Comparison of ENCODE assay signal across 1 cellular context in genomic region chr11:112961146-112961668, GRCh38.
TF ChIP-seq lines count a peak whose summit lies in the region.

Gene NCAM1 (plus strand): TSS chr11:112961420.

TF ChIP-seq in HEK293, 187 proteins besides CTCF, POLR2A, EP300 and RAD21 (continued from another document and continues in another):
- TF ChIP-seq ZNF18 (tag by site-specific recombination; IDR thresholded peaks at IDR 0.05): peak; percentile 93
- TF ChIP-seq ZNF513 (tag by site-specific recombination; IDR thresholded peaks at IDR 0.05): peak; percentile 32; the same call in 1 of the 2 replicates
- peak; percentile 72 for TF ChIP-seq ZNF394 (tag by site-specific recombination; IDR thresholded peaks at IDR 0.05; ENCODE audit: borderline replicate concordance)
- peak; percentile 20; the same call in 1 of the 2 replicates for TF ChIP-seq ZNF654 (tag by site-specific recombination; IDR thresholded peaks at IDR 0.05; ENCODE audit: low read depth)
- TF ChIP-seq ZNF521 (tag by site-specific recombination; IDR thresholded peaks at IDR 0.05): no peak
- TF ChIP-seq ZNF26 (tag by site-specific recombination; IDR thresholded peaks at IDR 0.05): no peak
- no peak for TF ChIP-seq ZNF560 (tag by site-specific recombination; IDR thresholded peaks at IDR 0.05; ENCODE audit: borderline replicate concordance)
- TF ChIP-seq PRDM6 (tag by site-specific recombination; IDR thresholded peaks at IDR 0.05): peak; percentile 46; the same call in 1 of the 2 replicates
- TF ChIP-seq HIC1 (tag by site-specific recombination; IDR thresholded peaks at IDR 0.05): 0 out of 2 replicates have a peak, but pooled peaks have one; percentile 41
- TF ChIP-seq ZNF530 (tag by site-specific recombination; IDR thresholded peaks at IDR 0.05; ENCODE audit: low read depth): no peak
- peak; percentile 79 for TF ChIP-seq ZBTB44 (tag by site-specific recombination; IDR thresholded peaks at IDR 0.05)
- peak; percentile 95 for TF ChIP-seq ZSCAN30 (tag by site-specific recombination; IDR thresholded peaks at IDR 0.05)
- no peak for TF ChIP-seq ZNF777 (tag by site-specific recombination; IDR thresholded peaks at IDR 0.05; ENCODE audit: borderline replicate concordance)
- peak; percentile 97 for TF ChIP-seq KLF9 (tag by site-specific recombination; IDR thresholded peaks at IDR 0.05; ENCODE audit: low read depth)
- 0 out of 2 replicates have a peak, but pooled peaks have one; percentile 45 for TF ChIP-seq ZNF518A (tag by site-specific recombination; conservative IDR thresholded peaks at IDR 0.05; ENCODE audit: low read depth)
- peak; percentile 90 for TF ChIP-seq ZNF146 (tag by site-specific recombination; IDR thresholded peaks at IDR 0.05)
- TF ChIP-seq ZNF544 (tag by site-specific recombination; IDR thresholded peaks at IDR 0.05): no peak
- peak; percentile 39 for TF ChIP-seq ZBTB11 (tag by site-specific recombination; conservative IDR thresholded peaks at IDR 0.05; ENCODE audit: low read depth)
- TF ChIP-seq IKZF3 (tag by site-specific recombination; IDR thresholded peaks at IDR 0.05): peak; percentile 97
- TF ChIP-seq ZNF211 (tag by site-specific recombination; IDR thresholded peaks at IDR 0.05; ENCODE audit: low read depth): no peak
- TF ChIP-seq ZBTB20 (tag by site-specific recombination; IDR thresholded peaks at IDR 0.05): peak; percentile 67; the same call in 1 of the 2 replicates
- no peak for TF ChIP-seq ZNF248 (tag by site-specific recombination; IDR thresholded peaks at IDR 0.05)
- TF ChIP-seq ZNF639 (tag by site-specific recombination; IDR thresholded peaks at IDR 0.05): peak; percentile 95
- TF ChIP-seq ZNF221 (tag by site-specific recombination; IDR thresholded peaks at IDR 0.05; ENCODE audit: borderline replicate concordance): peak; percentile 75; the same call in 1 of the 2 replicates
- TF ChIP-seq ZNF266 (tag by site-specific recombination; IDR thresholded peaks at IDR 0.05; ENCODE audit: low read depth): 0 out of 2 replicates have a peak, but pooled peaks have one; percentile 43
- no peak for TF ChIP-seq ZNF664 (tag by site-specific recombination; IDR thresholded peaks at IDR 0.05)
- TF ChIP-seq ZNF658 (tag by site-specific recombination; IDR thresholded peaks at IDR 0.05): no peak
- TF ChIP-seq ZFP37 (tag by site-specific recombination; IDR thresholded peaks at IDR 0.05): peak; percentile 85
- peak; percentile 80 for TF ChIP-seq ZNF76 (tag by site-specific recombination; IDR thresholded peaks at IDR 0.05; ENCODE audit: borderline replicate concordance, low read depth)
- TF ChIP-seq KLF10 (tag by site-specific recombination; IDR thresholded peaks at IDR 0.05): peak; percentile 84; the same call in 1 of the 2 replicates
